Comparison of ENCODE assay signal across 7 cellular contexts in genomic region chr13:87671824-87672603, GRCh38. TPM values are rescaled to one million over a fixed set of nuclear protein-coding genes. Genes with fewer than 3 reads are reported as not detected.
DNase-seq lines count a peak whose midpoint lies in the region; ATAC-seq and TF ChIP-seq lines count a peak whose summit lies in the region.

No MANE protein-coding gene starts in this region.

- TF ChIP-seq CTCF in GM23338 (conservative IDR thresholded peaks at IDR 0.05; ENCODE audit: low read depth in 2 of 2) (no peak), RWPE2 (IDR thresholded peaks at IDR 0.05; ENCODE audit: poor library complexity, severe bottlenecking) (no peak), epithelial cell of proximal tubule (conservative IDR thresholded peaks at IDR 0.05; ENCODE audit: low read depth, low read length) (no peak), neural crest cell (conservative IDR thresholded peaks at IDR 0.05) (no peak)

- H3K27me3 ChIP-seq in GM23338 (ENCODE audit: insufficient read depth), result peaks cover 50% of the 10 kb centered on the region
- peaks cover 48% of the 10 kb centered on the region for H3K27me3 ChIP-seq in RWPE2 (ENCODE audit: insufficient read depth, poor library complexity, severe bottlenecking)

- no peaks in the 10 kb centered on the region for H3F3A ChIP-seq in GM23338 (replicated peaks; ENCODE audit: low read depth)

- H3K36me3 ChIP-seq in GM23338 (ENCODE audit: insufficient read depth), result no peaks in the 10 kb centered on the region
- H3K36me3 ChIP-seq in RWPE2 (ENCODE audit: low read depth), result no peaks in the 10 kb centered on the region

- no peaks in the 10 kb centered on the region for H3K9me3 ChIP-seq in RWPE2 (ENCODE audit: severe bottlenecking)

- H4K20me1 ChIP-seq in GM23338 (replicated peaks; ENCODE audit: insufficient read depth), result peaks cover 18% of the 10 kb centered on the region

- H3K27ac ChIP-seq in GM23338 (ENCODE audit: low read depth), result no peak overlapping the region
- H3K27ac ChIP-seq in RWPE2 (ENCODE audit: poor library complexity, severe bottlenecking), result no peak overlapping the region

- H3K27ac Mint-ChIP-seq in GM23338, result no peak overlapping the region
- peak overlapping the region; percentile 79 for H3K27ac Mint-ChIP-seq in neural crest cell (ENCODE audit: unreplicated experiment)

- H3K9me3 Mint-ChIP-seq in GM23338 (peaks cover 10% of the 10 kb centered on the region), neural crest cell (no peaks in the 10 kb centered on the region)

- H3K27me3 Mint-ChIP-seq in GM23338 (ENCODE audit: insufficient read depth, low read depth, poor library complexity) (peaks cover 49% of the 10 kb centered on the region), neural crest cell (ENCODE audit: low read depth) (peaks cover 47% of the 10 kb centered on the region)

- DNase-seq in GM23338 (ENCODE audit: low spot score), result peak; percentile 58
- no peak for DNase-seq in RWPE2 (ENCODE audit: low spot score)
- DNase-seq in epithelial cell of proximal tubule (ENCODE audit: low read depth), result no peak
- DNase-seq in neural crest cell (ENCODE audit: low read depth, low spot score), result peak; percentile 48
- DNase-seq in middle frontal gyrus (ENCODE audit: extremely low spot score, low spot score), result no peak
- no peak for DNase-seq in cerebellar nuclear complex (lab: John Stamatoyannopoulos, UW)
- no peak for DNase-seq in NCI-H1436 treated with DMSO at 0.1 percent for 48 hours (lab: John Stamatoyannopoulos, UW)

- no peaks in the 10 kb centered on the region for H3K9me2 ChIP-seq in GM23338 (ENCODE audit: insufficient read depth)

- peak overlapping the region; percentile 88 for H3K4me3 ChIP-seq in GM23338
- peak overlapping the region; percentile 34 for H3K4me3 ChIP-seq in RWPE2 (ENCODE audit: severe bottlenecking)
- H3K4me3 ChIP-seq in epithelial cell of proximal tubule (ENCODE audit: low read depth, low read length), result peak overlapping the region; percentile 62

- ATAC-seq in GM23338, result peak; percentile 21
- no peak for ATAC-seq in RWPE2 (ENCODE audit: low read depth)

- peak overlapping the region; percentile 98 for H2AFZ ChIP-seq in GM23338

- H3K4me3 Mint-ChIP-seq in GM23338 (peak overlapping the region; percentile 95), neural crest cell (peak overlapping the region; percentile 97)

- H3K4me1 Mint-ChIP-seq in GM23338 (peaks cover 37% of the 10 kb centered on the region), neural crest cell (peaks cover 37% of the 10 kb centered on the region)

- peaks cover 40% of the 10 kb centered on the region for H3K4me1 ChIP-seq in GM23338 (ENCODE audit: insufficient read depth)
- H3K4me1 ChIP-seq in RWPE2 (ENCODE audit: insufficient read depth, poor library complexity, severe bottlenecking), result no peaks in the 10 kb centered on the region

- H3K36me3 Mint-ChIP-seq in GM23338 (ENCODE audit: low read depth) (peaks cover 10% of the 10 kb centered on the region), neural crest cell (ENCODE audit: low read depth) (peaks cover 12% of the 10 kb centered on the region)

- H3K79me2 ChIP-seq in GM23338 (replicated peaks; ENCODE audit: insufficient read depth), result no peaks in the 10 kb centered on the region

- H3K4me2 ChIP-seq in GM23338, result peak overlapping the region; percentile 99

TF ChIP-seq in GM23338, 12 proteins besides CTCF, POLR2A, EP300 and RAD21 (continues in another document):
- no peak for TF ChIP-seq CREB1 (CRISPR knock-in tag; IDR thresholded peaks at IDR 0.05; ENCODE audit: low read depth)
- no peak for TF ChIP-seq ZNF462 (CRISPR knock-in tag; IDR thresholded peaks at IDR 0.05)
- TF ChIP-seq ZNF331 (CRISPR knock-in tag; IDR thresholded peaks at IDR 0.05; ENCODE audit: low read depth), result no peak
- TF ChIP-seq STAT1 (IDR thresholded peaks at IDR 0.05; ENCODE audit: unreplicated experiment), result no peak
- TF ChIP-seq EZH2 (IDR thresholded peaks at IDR 0.05; ENCODE audit: low read depth, unreplicated experiment), result no peak
- no peak for TF ChIP-seq REST (IDR thresholded peaks at IDR 0.05; ENCODE audit: unreplicated experiment)
- no peak for TF ChIP-seq JUNB (IDR thresholded peaks at IDR 0.05; ENCODE audit: unreplicated experiment)
- TF ChIP-seq NANOG (IDR thresholded peaks at IDR 0.05; ENCODE audit: borderline replicate concordance), result no peak

RNA-seq across cellular contexts. Expression of gene SLITRK5, which starts 0.8 kb away (rescaled TPM):
- 1.5 and 1.6 TPM in 2 replicates for total RNA-seq in GM23338 (2014; rRNA removed; shearing (Covaris generic))
- polyA plus RNA-seq in GM23338 (2016; fragmentation: Nextera tagmentation; extraction: Ambion mirVana), result 0.42 and 0.50 TPM in 2 replicates
- total RNA-seq in epithelial cell of proximal tubule (under 0.01 TPM in 1 of 2 replicates, not detected in the other), neural crest cell (5.3 and 5.4 TPM in 2 replicates)

Comparison
In these comparisons a context has a peak if more than half of its experiments do, and no peak if none do; other contexts are left out.
1. DNase-seq: peak in GM23338 (single experiment) and neural crest cell (single experiment); none in RWPE2 (single experiment), epithelial cell of proximal tubule (single experiment), middle frontal gyrus (single experiment), cerebellar nuclear complex (0 of 2) and NCI-H1436 treated with DMSO at 0.1 percent for 48 hours (single experiment).
2. H3K4me3 ChIP-seq: peak in every context shown above with its lines; median percentile 88 in GM23338; 62 in epithelial cell of proximal tubule; 34 in RWPE2.